ENCODE assay signal across 11 cellular contexts in genomic region chr9:20209421-20210340, GRCh38.
DNase-seq lines count a peak whose midpoint lies in the region; ATAC-seq and TF ChIP-seq lines count a peak whose summit lies in the region.
"Had no signal": no experiment of that assay in that cellular context is flagged by ENCODE, and none has a peak within 500 bp of the region (broad histone marks: within the 10 kb centered on the region; RNA-seq: fewer than 3 reads in every experiment).

No MANE protein-coding gene starts in this region.

- no peaks in the 10 kb centered on the region for H3K27me3 ChIP-seq in GM23338 (ENCODE audit: insufficient read depth)
- H3K27me3 ChIP-seq: right atrium auricular region, SJSA1 had no signal

- H3K4me1 ChIP-seq in GM23338 (ENCODE audit: insufficient read depth) = no peaks in the 10 kb centered on the region; the same call in 1 of the 2 replicates
- H3K4me1 ChIP-seq: right atrium auricular region, SJSA1 had no signal

- H3K79me2 ChIP-seq in GM23338 (replicated peaks; ENCODE audit: insufficient read depth) = no peaks in the 10 kb centered on the region

- DNase-seq in GM23338 (ENCODE audit: low spot score) (no peak), cerebellar cortex (ENCODE audit: low spot score) (no peak), HK-2 (ENCODE audit: unreplicated experiment) (no peak), NCI-H1417 treated with DMSO at 0.1 percent for 48 hours (lab: John Stamatoyannopoulos, UW) (no peak)
- DNase-seq in activated CD4-positive, alpha-beta T cell treated with anti-CD3 and anti-CD28 coated beads, Interleukin-2, amount 50 U/mL, for 4 hours = peak; percentile 25 to 28
- peak; percentile 58 for DNase-seq in activated naive CD8-positive, alpha-beta T cell treated with anti-CD3 and anti-CD28 coated beads, Interleukin-2, amount 50 U/mL, for 16 hours (ENCODE audit: low read depth, low spot score)
- peak; percentile 14 to 21 for DNase-seq in stimulated activated CD8-positive, alpha-beta memory T cell treated with anti-CD3 and anti-CD28 coated beads, Interleukin-15, amount 100 ng/mL, for 4 hours (ENCODE audit: low read depth in 2 of 2)
- DNase-seq: NCI-H226 had no signal

- H3K4me2 ChIP-seq in GM23338 = no peak overlapping the region

- H3K4me3 Mint-ChIP-seq in GM23338 = no peak overlapping the region

- H3K4me3 ChIP-seq in GM23338 = no peak overlapping the region
- H3K4me3 ChIP-seq: right atrium auricular region, SJSA1 had no signal

- no peaks in the 10 kb centered on the region for H3K9me2 ChIP-seq in GM23338 (ENCODE audit: insufficient read depth)

- peak overlapping the region; percentile 32; the same call in 1 of the 2 replicates for H3K27ac Mint-ChIP-seq in GM23338

- H3K36me3 Mint-ChIP-seq in GM23338 (ENCODE audit: low read depth) = no peaks in the 10 kb centered on the region

- no peak for TF ChIP-seq CTCF in GM23338 (conservative IDR thresholded peaks at IDR 0.05; ENCODE audit: low read depth in 2 of 2)

- no peak overlapping the region for H2AFZ ChIP-seq in GM23338

- no peaks in the 10 kb centered on the region for H3F3A ChIP-seq in GM23338 (replicated peaks; ENCODE audit: low read depth)

- H3K9me3 Mint-ChIP-seq in GM23338 = no peaks in the 10 kb centered on the region

- no peak for ATAC-seq in GM23338
- ATAC-seq in HG02970 (IDR thresholded peaks at IDR 0.05; ENCODE audit: low FRiP score, unreplicated experiment) = no peak

- no peaks in the 10 kb centered on the region for H3K36me3 ChIP-seq in GM23338 (ENCODE audit: insufficient read depth)
- H3K36me3 ChIP-seq: right atrium auricular region, SJSA1 had no signal

- H3K4me1 Mint-ChIP-seq in GM23338 = peaks cover 9% of the 10 kb centered on the region; the same call in 2 of the 3 replicates

- H4K20me1 ChIP-seq in GM23338 (replicated peaks; ENCODE audit: insufficient read depth) = no peaks in the 10 kb centered on the region

- H3K27ac ChIP-seq in GM23338 (ENCODE audit: low read depth) = no peak overlapping the region
- H3K27ac ChIP-seq: right atrium auricular region, SJSA1 had no signal

- H3K27me3 Mint-ChIP-seq in GM23338 (ENCODE audit: insufficient read depth, low read depth, poor library complexity) = no peaks in the 10 kb centered on the region

TF ChIP-seq in GM23338, 12 proteins besides CTCF, POLR2A, EP300 and RAD21:
- TF ChIP-seq EZH2phosphoT487 (IDR thresholded peaks at IDR 0.05; ENCODE audit: unreplicated experiment) (no peak), REST (IDR thresholded peaks at IDR 0.05; ENCODE audit: unreplicated experiment) (no peak), STAT1 (IDR thresholded peaks at IDR 0.05; ENCODE audit: unreplicated experiment) (no peak), ZNF114 (CRISPR knock-in tag; IDR thresholded peaks at IDR 0.05) (no peak), ETS1 (IDR thresholded peaks at IDR 0.05) (no peak)

Comparison
In these comparisons a context has a peak if more than half of its experiments do, and no peak if none do; other contexts are left out.
1. DNase-seq: peak in activated CD4-positive, alpha-beta T cell treated with anti-CD3 and anti-CD28 coated beads, Interleukin-2, amount 50 U/mL, for 4 hours (2 of 2), activated naive CD8-positive, alpha-beta T cell treated with anti-CD3 and anti-CD28 coated beads, Interleukin-2, amount 50 U/mL, for 16 hours (single experiment) and stimulated activated CD8-positive, alpha-beta memory T cell treated with anti-CD3 and anti-CD28 coated beads, Interleukin-15, amount 100 ng/mL, for 4 hours (2 of 2); none in GM23338 (single experiment), cerebellar cortex (single experiment), HK-2 (single experiment) and NCI-H1417 treated with DMSO at 0.1 percent for 48 hours (single experiment).